In genomic region chr4:173420324-173420752, GRCh38 we compare ENCODE assay signal across 1 cellular context.
TF ChIP-seq lines count a peak whose summit lies in the region.

No MANE protein-coding gene starts in this region.

TF ChIP-seq in K562, 482 proteins besides CTCF, POLR2A, EP300 and RAD21:
- no peak for TF ChIP-seq MAZ (CRISPR knock-in tag; conservative IDR thresholded peaks at IDR 0.05 in 1 of 2, IDR thresholded peaks at IDR 0.05 in 1 of 2)
- no peak for TF ChIP-seq TOE1 (IDR thresholded peaks at IDR 0.05; ENCODE audit: borderline replicate concordance)
- no peak for TF ChIP-seq TOE1 (CRISPR knock-in tag; IDR thresholded peaks at IDR 0.05; ENCODE audit: borderline replicate concordance, low read depth)
- TF ChIP-seq ZNF695 (CRISPR knock-in tag; IDR thresholded peaks at IDR 0.05) = no peak
- peak; percentile 50; the same call in 1 of the 2 replicates for TF ChIP-seq SMC3 (conservative IDR thresholded peaks at IDR 0.05; ENCODE audit: insufficient read depth, low read depth, low read length)
- TF ChIP-seq ZNF318 (IDR thresholded peaks at IDR 0.05; ENCODE audit: borderline replicate concordance in 1 of 2, low read depth in 1 of 2) = no peak
- TF ChIP-seq PPARD (CRISPR knock-in tag; IDR thresholded peaks at IDR 0.05) = no peak
- TF ChIP-seq PTTG1 (tag; IDR thresholded peaks at IDR 0.05; ENCODE audit: low read depth) = no peak
- TF ChIP-seq HLTF (IDR thresholded peaks at IDR 0.05) = no peak
- TF ChIP-seq DEAF1 (CRISPR knock-in tag; IDR thresholded peaks at IDR 0.05) = peak; percentile 45; the same call in 1 of the 2 replicates
- no peak for TF ChIP-seq ATF6 (CRISPR knock-in tag; IDR thresholded peaks at IDR 0.05)
- TF ChIP-seq ZKSCAN1 (IDR thresholded peaks at IDR 0.05; ENCODE audit: low read depth, low read length) = peak; percentile 98
